1 cellular context compared by ENCODE assay signal in genomic region chr16:88303890-88304819, GRCh38.
TF ChIP-seq lines count a peak whose summit lies in the region.

No MANE protein-coding gene starts in this region.

TF ChIP-seq in GM23338, 12 proteins besides CTCF, POLR2A, EP300 and RAD21 (continued from another document):
- no peak for TF ChIP-seq ZNF462 (CRISPR knock-in tag; IDR thresholded peaks at IDR 0.05)
- TF ChIP-seq ZNF331 (CRISPR knock-in tag; IDR thresholded peaks at IDR 0.05; ENCODE audit: low read depth) = no peak
- no peak for TF ChIP-seq EZH2 (IDR thresholded peaks at IDR 0.05; ENCODE audit: low read depth, unreplicated experiment)
- no peak for TF ChIP-seq JUNB (IDR thresholded peaks at IDR 0.05; ENCODE audit: unreplicated experiment)
- TF ChIP-seq ZNF114 (CRISPR knock-in tag; IDR thresholded peaks at IDR 0.05) = no peak
TF ChIP-seq in GM23338: peak in this region for 0.
